In genomic region chr2:149648282-149649030, GRCh38 we compare ENCODE assay signal across 8 cellular contexts.
A peak's percentile ranks its signal among the peaks of the same experiment; 100 is the strongest.
DNase-seq lines count a peak whose midpoint lies in the region; ATAC-seq and TF ChIP-seq lines count a peak whose summit lies in the region.

No MANE protein-coding gene starts in this region.

- H3K4me3 ChIP-seq in gastroesophageal sphincter: no peak overlapping the region

- DNase-seq in GM03348 (ENCODE audit: low spot score) (peak; percentile 84), T1000 (lab: John Stamatoyannopoulos, UW) (peak; percentile 60), renal cortical epithelial cell (ENCODE audit: low read depth) (peak; percentile 91), HuH-7.5 (ENCODE audit: low spot score) (no peak), NCI-H748 treated with DMSO at 0.1 percent for 48 hours (lab: John Stamatoyannopoulos, UW) (no peak)
- DNase-seq in activated naive CD4-positive, alpha-beta T cell treated with Interleukin-2 at 50 U/mL for 16 hours: no peak

- ATAC-seq in gastroesophageal sphincter (peak; percentile 92), HG03280 (IDR thresholded peaks at IDR 0.05; ENCODE audit: unreplicated experiment) (no peak)

- H3K27ac ChIP-seq in gastroesophageal sphincter: peak overlapping the region in 1 of 4 donors; percentile 25

- H3K27me3 ChIP-seq in gastroesophageal sphincter: no peaks in the 10 kb centered on the region

- TF ChIP-seq CTCF in gastroesophageal sphincter (IDR thresholded peaks at IDR 0.05): no peak

- no peaks in the 10 kb centered on the region for H3K36me3 ChIP-seq in gastroesophageal sphincter

- no peaks in the 10 kb centered on the region for H3K9me3 ChIP-seq in gastroesophageal sphincter

- no peak for TF ChIP-seq POLR2A in gastroesophageal sphincter (IDR thresholded peaks at IDR 0.05)

- no peaks in the 10 kb centered on the region for H3K4me1 ChIP-seq in gastroesophageal sphincter

- no peak for TF ChIP-seq EP300 in gastroesophageal sphincter (IDR thresholded peaks at IDR 0.05)

- 40 to 81% methylated on average over 3 of the region's 3 CpGs for WGBS in gastroesophageal sphincter (ENCODE audit: low coverage in 1 of 2), 2 donors

Comparison
In these comparisons a context has a peak if more than half of its experiments do, and no peak if none do; other contexts are left out.
1. DNase-seq: peak in GM03348 (single experiment), T1000 (single experiment) and renal cortical epithelial cell (single experiment); none in activated naive CD4-positive, alpha-beta T cell treated with Interleukin-2 at 50 U/mL for 16 hours (single experiment), HuH-7.5 (single experiment) and NCI-H748 treated with DMSO at 0.1 percent for 48 hours (single experiment).